ENCODE assay signal across 20 cellular contexts in genomic region chr7:12801107-12801506, GRCh38.
DNase-seq lines count a peak whose midpoint lies in the region; ATAC-seq and TF ChIP-seq lines count a peak whose summit lies in the region.
"Had no signal": no experiment of that assay in that cellular context is flagged by ENCODE, and none has a peak within 500 bp of the region (broad histone marks: within the 10 kb centered on the region; RNA-seq: fewer than 3 reads in every experiment).

No MANE protein-coding gene starts in this region.

- H3K9me3 Mint-ChIP-seq in stimulated activated naive B cell treated with anti-CD40 and anti-IgM and Interleukin-4, amounts not matched to agents 10 μg/mL and 1 μg/mL and 100 μg/mL, for 72 hours = no peaks in the 10 kb centered on the region
- H3K9me3 Mint-ChIP-seq: activated T-helper 17 cell treated with anti-CD3 and anti-CD28 coated beads, Interleukin-2, amount 50 U/mL, for 72 hours; IgD-negative memory B cell; nephron progenitor cell; T-helper 2 cell treated with Interferon-gamma antibody and Interleukin-4, amounts not matched to agents 5 μg/mL and 100 μg/mL, for 36 hours had no signal

- H3K9me3 ChIP-seq in duodenal mucosa (ENCODE audit: control insufficient read depth in 1 of 2, low read length in 2 of 2) (no peaks in the 10 kb centered on the region), mucosa of rectum (ENCODE audit: control insufficient read depth in 2 of 2, low read length in 2 of 2) (no peaks in the 10 kb centered on the region)
- H3K9me3 ChIP-seq: SJCRH30 had no signal

- H3K4me1 Mint-ChIP-seq in stimulated activated naive B cell treated with anti-CD40 and anti-IgM and Interleukin-4, amounts not matched to agents 10 μg/mL and 1 μg/mL and 100 μg/mL, for 72 hours = no peaks in the 10 kb centered on the region
- H3K4me1 Mint-ChIP-seq: IgD-negative memory B cell, nephron progenitor cell had no signal

- DNase-seq in NCI-H510A treated with DMSO at 0.1 percent for 48 hours (lab: John Stamatoyannopoulos, UW) = peak; percentile 29
- DNase-seq in NCI-H2196 (lab: John Stamatoyannopoulos, UW; ENCODE audit: unreplicated experiment) = no peak
- no peak for DNase-seq in stimulated activated naive B cell treated with anti-CD40 and anti-IgM and Interleukin-4, amounts not matched to agents 10 μg/mL and 1 μg/mL and 100 μg/mL, for 72 hours
- DNase-seq in lower leg skin (ENCODE audit: low spot score in 2 of 2) = no peak
- DNase-seq: activated CD4-positive, CD25-positive, alpha-beta regulatory T cell treated with anti-CD3 and anti-CD28 coated beads, Interleukin-2, amount 50 U/mL, for 72 hours; GF-D8; NCI-H2029 treated with DMSO at 0.1 percent for 48 hours; NCI-H524 treated with DMSO at 0.1 percent for 48 hours; nephron progenitor cell; SJCRH30; stimulated activated CD8-positive, alpha-beta memory T cell treated with anti-CD3 and anti-CD28 coated beads, Interleukin-4, amount 100 ng/mL, for 48 hours had no signal

- intact Hi-C loops in lower leg skin (cut with DNase I; ENCODE audit: low total_unique reads) = no loop called here

- H3K4me1 ChIP-seq in duodenal mucosa (ENCODE audit: control insufficient read depth in 1 of 2, insufficient read depth in 2 of 2, low read length in 2 of 2) = peaks cover 2 to 20% of the 10 kb centered on the region in 2 donors
- peaks cover 3 to 27% of the 10 kb centered on the region in 2 donors for H3K4me1 ChIP-seq in mucosa of rectum (ENCODE audit: control insufficient read depth in 2 of 2, insufficient read depth in 2 of 2, low read length in 2 of 2)
- H3K4me1 ChIP-seq: SJCRH30 had no signal

- no peak for ATAC-seq in HG02571 (IDR thresholded peaks at IDR 0.05; ENCODE audit: unreplicated experiment)
- ATAC-seq in stimulated activated naive B cell treated with anti-CD40 and anti-IgM and Interleukin-4, amounts not matched to agents 10 μg/mL and 1 μg/mL and 100 μg/mL, for 72 hours (replicated peaks) = no peak
- ATAC-seq: activated T-helper 17 cell treated with anti-CD3 and anti-CD28 coated beads, Interleukin-2, amount 50 U/mL, for 72 hours; GM12878 had no signal

- H3K4me3 Mint-ChIP-seq in stimulated activated naive B cell treated with anti-CD40 and anti-IgM and Interleukin-4, amounts not matched to agents 10 μg/mL and 1 μg/mL and 100 μg/mL, for 72 hours = no peak overlapping the region
- H3K4me3 Mint-ChIP-seq: activated T-helper 17 cell treated with anti-CD3 and anti-CD28 coated beads, Interleukin-2, amount 50 U/mL, for 72 hours; IgD-negative memory B cell; nephron progenitor cell; T-helper 2 cell treated with Interferon-gamma antibody and Interleukin-4, amounts not matched to agents 5 μg/mL and 100 μg/mL, for 36 hours had no signal

- H3K27ac ChIP-seq in 22Rv1 = peak overlapping the region; percentile 94
- H3K27ac ChIP-seq in duodenal mucosa (ENCODE audit: low read depth, low read length) = peak overlapping the region; percentile 26
- peak overlapping the region; percentile 67 to 92 for H3K27ac ChIP-seq in mucosa of rectum (ENCODE audit: low read depth in 2 of 2, low read length in 2 of 2)
- H3K27ac ChIP-seq: SJCRH30 had no signal

- no peaks in the 10 kb centered on the region for H3K36me3 Mint-ChIP-seq in stimulated activated naive B cell treated with anti-CD40 and anti-IgM and Interleukin-4, amounts not matched to agents 10 μg/mL and 1 μg/mL and 100 μg/mL, for 72 hours
- H3K36me3 Mint-ChIP-seq: IgD-negative memory B cell had no signal

- no peak overlapping the region for H3K9ac ChIP-seq in duodenal mucosa (ENCODE audit: low read depth in 1 of 2, low read length in 2 of 2)
- no peak overlapping the region for H3K9ac ChIP-seq in mucosa of rectum (ENCODE audit: low read depth in 1 of 2, low read length in 2 of 2)

- 61 to 64% methylated on average over 4 of the region's 4 CpGs for WGBS in lower leg skin, 2 donors

- H3K36me3 ChIP-seq in duodenal mucosa (ENCODE audit: control insufficient read depth in 1 of 2, insufficient read depth in 2 of 2, low read length in 2 of 2) (no peaks in the 10 kb centered on the region), mucosa of rectum (ENCODE audit: control insufficient read depth in 2 of 2, insufficient read depth in 2 of 2, low read length in 2 of 2) (no peaks in the 10 kb centered on the region)
- H3K36me3 ChIP-seq: SJCRH30 had no signal

- no peak for TF ChIP-seq POLR2A in lower leg skin (IDR thresholded peaks at IDR 0.05)

- TF ChIP-seq CTCF in 22Rv1 (IDR thresholded peaks at IDR 0.05) (no peak), lower leg skin (IDR thresholded peaks at IDR 0.05) (no peak)

- H3K27ac Mint-ChIP-seq in stimulated activated naive B cell treated with anti-CD40 and anti-IgM and Interleukin-4, amounts not matched to agents 10 μg/mL and 1 μg/mL and 100 μg/mL, for 72 hours = no peak overlapping the region
- H3K27ac Mint-ChIP-seq: activated T-helper 17 cell treated with anti-CD3 and anti-CD28 coated beads, Interleukin-2, amount 50 U/mL, for 72 hours; IgD-negative memory B cell; nephron progenitor cell; T-helper 2 cell treated with Interferon-gamma antibody and Interleukin-4, amounts not matched to agents 5 μg/mL and 100 μg/mL, for 36 hours had no signal

- no peaks in the 10 kb centered on the region for H3K27me3 ChIP-seq in duodenal mucosa (ENCODE audit: control insufficient read depth in 1 of 2, insufficient read depth in 2 of 2, low read length in 2 of 2)
- no peaks in the 10 kb centered on the region for H3K27me3 ChIP-seq in mucosa of rectum (ENCODE audit: control insufficient read depth in 2 of 2, insufficient read depth in 2 of 2, low read length in 2 of 2)
- H3K27me3 ChIP-seq: SJCRH30 had no signal

- H3K4me3 ChIP-seq in duodenal mucosa (ENCODE audit: low read depth in 1 of 2, low read length in 2 of 2) = peak overlapping the region in 1 of 2 donors; percentile 13
- H3K4me3 ChIP-seq in mucosa of rectum (ENCODE audit: low read length in 2 of 2) = no peak overlapping the region
- H3K4me3 ChIP-seq in lower leg skin (ENCODE audit: low read depth, poor library complexity, severe bottlenecking) = no peak overlapping the region
- H3K4me3 ChIP-seq: GM12878, lung, SJCRH30 had no signal

- no peaks in the 10 kb centered on the region for H3K27me3 Mint-ChIP-seq in stimulated activated naive B cell treated with anti-CD40 and anti-IgM and Interleukin-4, amounts not matched to agents 10 μg/mL and 1 μg/mL and 100 μg/mL, for 72 hours
- H3K27me3 Mint-ChIP-seq: IgD-negative memory B cell had no signal

Comparison
In these comparisons a context has a peak if more than half of its experiments do, and no peak if none do; other contexts are left out.
1. H3K27ac ChIP-seq: peak in every context shown above with its lines; median percentile 94 in 22Rv1; 80 in mucosa of rectum; 26 in duodenal mucosa.